ENCODE assay signal across 12 cellular contexts in genomic region chr19:39831679-39832078, GRCh38. TPM values are rescaled to one million over a fixed set of nuclear protein-coding genes. Genes with fewer than 3 reads are reported as not detected.
DNase-seq lines count a peak whose midpoint lies in the region; ATAC-seq and TF ChIP-seq lines count a peak whose summit lies in the region.
"Had no signal": no experiment of that assay in that cellular context is flagged by ENCODE, and none has a peak within 500 bp of the region (broad histone marks: within the 10 kb centered on the region; RNA-seq: fewer than 3 reads in every experiment).

No MANE protein-coding gene starts in this region.

- H3K36me3 ChIP-seq in heart left ventricle = peaks cover 0 to 75% (median 69%) of the 10 kb centered on the region in 9 donors
- peaks cover 5 to 56% (median 8%) of the 10 kb centered on the region in 3 experiments for H3K36me3 ChIP-seq in naive thymus-derived CD4-positive, alpha-beta T cell (ENCODE audit: control insufficient read depth in 2 of 3, insufficient read depth in 3 of 3, low read length in 3 of 3)

- H3K9me3 ChIP-seq in heart left ventricle = no peaks in the 10 kb centered on the region
- no peaks in the 10 kb centered on the region for H3K9me3 ChIP-seq in naive thymus-derived CD4-positive, alpha-beta T cell (ENCODE audit: control insufficient read depth in 2 of 3, low read length in 3 of 3)

- TF ChIP-seq CTCF in heart left ventricle (IDR thresholded peaks at IDR 0.05) (no peak), type B pancreatic cell (conservative IDR thresholded peaks at IDR 0.05) (no peak)

- peak overlapping the region; percentile 54 for H3K27ac Mint-ChIP-seq in activated T-helper 2 cell treated with anti-CD3 and anti-CD28 coated beads, Interferon-gamma antibody, Interleukin-2, Interleukin-4, amounts not matched to agents 10 μg/mL and 5 μg/mL and 100 μg/mL, durations not matched to agents 14 hours and 24 hours and 36 hours
- H3K27ac Mint-ChIP-seq in naive thymus-derived CD4-positive, alpha-beta T cell = peak overlapping the region in 6 of 9 donors; percentile 84 to 87 (median 86)
- peak overlapping the region; percentile 82 for H3K27ac Mint-ChIP-seq in type B pancreatic cell

- peak overlapping the region in 5 of 12 donors; percentile 30 to 94 (median 91) for H3K27ac ChIP-seq in heart left ventricle
- H3K27ac ChIP-seq in naive thymus-derived CD4-positive, alpha-beta T cell (ENCODE audit: low read depth, low read length) = no peak overlapping the region

- POLR2A ChIA-PET in naive thymus-derived CD4-positive, alpha-beta T cell (lab: Charles Lee) = no interaction called here

- peak overlapping the region in 3 of 12 donors; percentile 84 to 99 (median 87) for H3K4me3 ChIP-seq in heart left ventricle
- no peak overlapping the region for H3K4me3 ChIP-seq in naive thymus-derived CD4-positive, alpha-beta T cell (ENCODE audit: low read length)

- CTCF ChIA-PET in naive thymus-derived CD4-positive, alpha-beta T cell (lab: Charles Lee) = no interaction called here

- peaks cover 5 to 27% (median 21%) of the 10 kb centered on the region in 12 donors for H3K4me1 ChIP-seq in heart left ventricle
- H3K4me1 ChIP-seq in naive thymus-derived CD4-positive, alpha-beta T cell (ENCODE audit: control insufficient read depth in 2 of 2, insufficient read depth in 2 of 2, low read length in 2 of 2) = peaks cover 17 to 28% of the 10 kb centered on the region in 2 donors

- no peaks in the 10 kb centered on the region for H3K9me3 Mint-ChIP-seq in activated T-helper 2 cell treated with anti-CD3 and anti-CD28 coated beads, Interferon-gamma antibody, Interleukin-2, Interleukin-4, amounts not matched to agents 10 μg/mL and 5 μg/mL and 100 μg/mL, durations not matched to agents 14 hours and 24 hours and 36 hours
- peaks cover 0 to 3% (median 0%) of the 10 kb centered on the region in 11 donors for H3K9me3 Mint-ChIP-seq in naive thymus-derived CD4-positive, alpha-beta T cell
- no peaks in the 10 kb centered on the region for H3K9me3 Mint-ChIP-seq in type B pancreatic cell
- H3K9me3 Mint-ChIP-seq: activated naive CD4-positive, alpha-beta T cell treated with anti-CD3 and anti-CD28 coated beads, Interleukin-2, amount 50 U/mL, for 72 hours had no signal

- 91 to 93% (median 93%) methylated on average over 16 of the region's 16 CpGs for WGBS in heart left ventricle, 4 donors

- intact Hi-C loops in cardiac septum (cut with DNase I) = loop anchor here (10.0 kb wide), 1 partner anchor 287 kb away; the partner anchor contains the start of gene EID2
- intact Hi-C loops in heart left ventricle (cut with DNase I) = no loop called here
- intact Hi-C loops in activated T-helper 2 cell treated with anti-CD3 and anti-CD28 coated beads, Interferon-gamma antibody, Interleukin-2, Interleukin-4, amounts not matched to agents 10 μg/mL and 5 μg/mL and 100 μg/mL, durations not matched to agents 14 hours and 24 hours and 36 hours (cut with micrococcal nuclease) = loop anchor here (5.0 kb wide), 1 partner anchor 141 kb away; the partner anchor contains the start of gene PSMC4
- intact Hi-C loops in naive thymus-derived CD4-positive, alpha-beta T cell (cut with micrococcal nuclease) = loop anchor here (2.0 to 10.0 kb wide), 9 partner anchors 141 to 1521 kb away; partner anchors contain the start of genes HNRNPUL1 (in 1 of the 2), MED29 (in 1 of the 2), MRPS12 (in 1 of the 2) and PAF1 (in 1 of the 2)

- no peaks in the 10 kb centered on the region for H3K27me3 ChIP-seq in heart left ventricle
- H3K27me3 ChIP-seq in naive thymus-derived CD4-positive, alpha-beta T cell (ENCODE audit: control insufficient read depth in 2 of 2, insufficient read depth in 2 of 2, low read length in 2 of 2) = no peaks in the 10 kb centered on the region

- H3K4me3 Mint-ChIP-seq in activated T-helper 2 cell treated with anti-CD3 and anti-CD28 coated beads, Interferon-gamma antibody, Interleukin-2, Interleukin-4, amounts not matched to agents 10 μg/mL and 5 μg/mL and 100 μg/mL, durations not matched to agents 14 hours and 24 hours and 36 hours (ENCODE audit: low read depth) = peak overlapping the region; percentile 51
- H3K4me3 Mint-ChIP-seq in naive thymus-derived CD4-positive, alpha-beta T cell = peak overlapping the region in 9 of 10 donors; percentile 60 to 83 (median 76)
- peak overlapping the region; percentile 96 for H3K4me3 Mint-ChIP-seq in type B pancreatic cell

- peak; percentile 31 for DNase-seq in cardiac septum (ENCODE audit: low spot score)
- DNase-seq in heart left ventricle = no peak
- no peak for DNase-seq in activated T-helper 2 cell treated with anti-CD3 and anti-CD28 coated beads, Interferon-gamma antibody, Interleukin-2, Interleukin-4, amounts not matched to agents 10 μg/mL and 5 μg/mL and 100 μg/mL, durations not matched to agents 14 hours and 24 hours and 36 hours (ENCODE audit: low spot score)
- DNase-seq in naive thymus-derived CD4-positive, alpha-beta T cell = no peak
- no peak for DNase-seq in type B pancreatic cell (ENCODE audit: extremely low spot score, unreplicated experiment)
- no peak for DNase-seq in stimulated activated CD4-positive, alpha-beta T cell treated with anti-CD3 and anti-CD28 coated beads, Interleukin-4, amount 100 ng/mL, for 4 hours
- no peak for DNase-seq in DMS53 treated with DMSO at 0.1 percent for 48 hours (lab: John Stamatoyannopoulos, UW; ENCODE audit: unreplicated experiment)
- DNase-seq: activated CD4-positive, alpha-beta T cell treated with anti-CD3 and anti-CD28 coated beads for 4 hours; NCI-H1105 treated with DMSO at 0.1 percent for 48 hours; NCI-H345 had no signal

- TF ChIP-seq POLR2A in heart left ventricle (IDR thresholded peaks at IDR 0.05) = no peak

- no peak for ATAC-seq in heart left ventricle
- no peak for ATAC-seq in naive thymus-derived CD4-positive, alpha-beta T cell
- ATAC-seq in HG03354 (IDR thresholded peaks at IDR 0.05; ENCODE audit: poor library complexity, severe bottlenecking, unreplicated experiment) = no peak
- ATAC-seq: activated naive CD4-positive, alpha-beta T cell treated with anti-CD3 and anti-CD28 coated beads, Interleukin-2, amount 50 U/mL, for 72 hours had no signal

- no peaks in the 10 kb centered on the region for H3K27me3 Mint-ChIP-seq in activated T-helper 2 cell treated with anti-CD3 and anti-CD28 coated beads, Interferon-gamma antibody, Interleukin-2, Interleukin-4, amounts not matched to agents 10 μg/mL and 5 μg/mL and 100 μg/mL, durations not matched to agents 14 hours and 24 hours and 36 hours (ENCODE audit: low read depth)
- H3K27me3 Mint-ChIP-seq in naive thymus-derived CD4-positive, alpha-beta T cell = no peaks in the 10 kb centered on the region
- no peaks in the 10 kb centered on the region for H3K27me3 Mint-ChIP-seq in type B pancreatic cell

- peaks cover 28% of the 10 kb centered on the region for H3K4me1 Mint-ChIP-seq in activated T-helper 2 cell treated with anti-CD3 and anti-CD28 coated beads, Interferon-gamma antibody, Interleukin-2, Interleukin-4, amounts not matched to agents 10 μg/mL and 5 μg/mL and 100 μg/mL, durations not matched to agents 14 hours and 24 hours and 36 hours (ENCODE audit: low read depth)
- H3K4me1 Mint-ChIP-seq in naive thymus-derived CD4-positive, alpha-beta T cell = peaks cover 19 to 42% (median 29%) of the 10 kb centered on the region in 7 donors
- peaks cover 23% of the 10 kb centered on the region for H3K4me1 Mint-ChIP-seq in type B pancreatic cell (ENCODE audit: unreplicated experiment)

- peaks cover 61% of the 10 kb centered on the region for H3K36me3 Mint-ChIP-seq in activated T-helper 2 cell treated with anti-CD3 and anti-CD28 coated beads, Interferon-gamma antibody, Interleukin-2, Interleukin-4, amounts not matched to agents 10 μg/mL and 5 μg/mL and 100 μg/mL, durations not matched to agents 14 hours and 24 hours and 36 hours (ENCODE audit: low read depth)
- H3K36me3 Mint-ChIP-seq in naive thymus-derived CD4-positive, alpha-beta T cell = peaks cover 10 to 41% (median 23%) of the 10 kb centered on the region in 5 donors
- peaks cover 39% of the 10 kb centered on the region for H3K36me3 Mint-ChIP-seq in type B pancreatic cell

RNA-seq across cellular contexts. Expression of gene DYRK1B, which starts 2.3 kb away (rescaled TPM):
- total RNA-seq in cardiac septum (31.2 TPM), heart left ventricle (10 to 100 TPM; 12.8 to 49.1 (median 28.7) TPM), type B pancreatic cell (ENCODE audit: low replicate concordance) (43.1 and 49.3 TPM in 2 replicates)
- 10 to 100 TPM; 13.8 to 19.7 TPM for polyA plus RNA-seq in heart left ventricle
- total RNA-seq in activated T-helper 2 cell treated with anti-CD3 and anti-CD28 coated beads, Interferon-gamma antibody, Interleukin-2, Interleukin-4, amounts not matched to agents 10 μg/mL and 5 μg/mL and 100 μg/mL, durations not matched to agents 14 hours and 24 hours and 36 hours = 6.7 and 7.3 TPM in 2 replicates
- total RNA-seq in naive thymus-derived CD4-positive, alpha-beta T cell = 10 to 100 TPM; 12.3 to 38.9 (median 23.5) TPM
- 1 to 10 TPM; 3.0 to 8.4 TPM for polyA plus RNA-seq in naive thymus-derived CD4-positive, alpha-beta T cell

RNA-seq across cellular contexts. Expression of gene FBL, which starts 14.5 kb away (rescaled TPM):
- total RNA-seq in cardiac septum = 64.8 TPM
- 10 to 100 TPM; 44.3 to 94.3 (median 70.5) TPM for total RNA-seq in heart left ventricle
- 100 to 1,000 TPM in 1 of 2 donors, 10 to 100 TPM in 1; 72.5 to 169 TPM for polyA plus RNA-seq in heart left ventricle
- 522 and 547 TPM in 2 replicates for total RNA-seq in activated T-helper 2 cell treated with anti-CD3 and anti-CD28 coated beads, Interferon-gamma antibody, Interleukin-2, Interleukin-4, amounts not matched to agents 10 μg/mL and 5 μg/mL and 100 μg/mL, durations not matched to agents 14 hours and 24 hours and 36 hours
- total RNA-seq in naive thymus-derived CD4-positive, alpha-beta T cell = 100 to 1,000 TPM; 237 to 387 (median 369) TPM
- 100 to 1,000 TPM; 222 to 241 TPM for polyA plus RNA-seq in naive thymus-derived CD4-positive, alpha-beta T cell
- 327 and 356 TPM in 2 replicates for total RNA-seq in type B pancreatic cell (ENCODE audit: low replicate concordance)

RNA-seq across cellular contexts. Expression of gene LEUTX, which starts 53.0 kb away (rescaled TPM):
- total RNA-seq in cardiac septum (not detected), heart left ventricle (not detected), type B pancreatic cell (ENCODE audit: low replicate concordance) (not detected in 2 replicates)
- not detected for polyA plus RNA-seq in heart left ventricle
- not detected in 2 replicates for total RNA-seq in activated T-helper 2 cell treated with anti-CD3 and anti-CD28 coated beads, Interferon-gamma antibody, Interleukin-2, Interleukin-4, amounts not matched to agents 10 μg/mL and 5 μg/mL and 100 μg/mL, durations not matched to agents 14 hours and 24 hours and 36 hours
- not detected for total RNA-seq in naive thymus-derived CD4-positive, alpha-beta T cell
- polyA plus RNA-seq in naive thymus-derived CD4-positive, alpha-beta T cell = not detected
- total RNA-seq: activated naive CD4-positive, alpha-beta T cell treated with anti-CD3 and anti-CD28 coated beads, Interleukin-2, amount 50 U/mL, for 72 hours had no signal

Comparison
In these comparisons a context has a peak if more than half of its experiments do, and no peak if none do; other contexts are left out.
1. intact Hi-C loops: an anchor here in cardiac septum (10.0 kb wide), activated T-helper 2 cell treated with anti-CD3 and anti-CD28 coated beads, Interferon-gamma antibody, Interleukin-2, Interleukin-4, amounts not matched to agents 10 μg/mL and 5 μg/mL and 100 μg/mL, durations not matched to agents 14 hours and 24 hours and 36 hours (5.0 kb wide) and naive thymus-derived CD4-positive, alpha-beta T cell (2.0 to 10.0 kb wide); none called in heart left ventricle.